Comparison of ENCODE assay signal across 9 cellular contexts in the genomic region with DNA sequence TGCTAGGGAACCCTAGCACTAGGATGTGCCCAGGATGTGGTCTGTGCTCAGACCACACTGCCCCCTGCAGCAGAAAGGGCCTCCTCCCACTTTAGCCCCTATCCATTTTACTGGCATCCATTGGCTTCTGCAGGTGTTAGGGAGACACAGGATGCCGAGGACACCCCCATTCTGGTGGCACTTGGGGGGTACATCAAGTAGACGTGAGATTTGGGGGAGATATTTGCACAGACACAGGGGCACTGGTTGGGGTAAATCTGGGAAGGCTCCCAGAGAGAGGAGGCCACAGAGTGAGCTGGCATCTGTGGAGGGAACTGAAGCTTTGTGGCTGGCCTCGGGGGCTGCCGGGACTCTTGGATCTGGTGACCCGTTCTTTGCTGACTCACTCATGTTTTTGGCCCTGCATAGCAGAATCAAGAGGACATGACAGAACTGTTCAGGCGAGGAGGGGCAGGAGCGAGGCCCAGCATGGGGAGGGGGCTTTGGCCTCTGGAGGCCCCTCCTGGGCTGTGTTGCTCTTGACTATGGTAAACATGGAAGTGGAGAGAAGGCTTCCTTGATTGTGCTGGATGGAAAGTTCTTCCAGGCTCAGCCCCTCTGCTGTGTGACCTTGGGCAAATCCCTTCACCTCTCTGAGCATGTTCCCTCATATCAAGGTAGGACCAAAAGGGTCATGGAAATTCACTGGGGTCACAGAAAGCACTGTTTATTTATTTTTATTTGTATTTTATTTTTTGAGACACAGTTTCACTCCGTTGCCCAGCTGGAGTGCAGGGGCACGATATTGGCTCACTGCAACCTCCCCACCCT. TPM values are rescaled to one million over a fixed set of nuclear protein-coding genes. Genes with fewer than 3 reads are reported as not detected.
DNase-seq lines count a peak whose midpoint lies in the region; ATAC-seq and TF ChIP-seq lines count a peak whose summit lies in the region.
"Had no signal": no experiment of that assay in that cellular context is flagged by ENCODE, and none has a peak within 500 bp of the region (broad histone marks: within the 10 kb centered on the region; RNA-seq: fewer than 3 reads in every experiment).

No MANE protein-coding gene starts in this region.

- H3K9me3 ChIP-seq in breast epithelium: no peaks in the 10 kb centered on the region

- H3K4me1 Mint-ChIP-seq in CD14-positive monocyte: peaks cover 34% of the 10 kb centered on the region
- H3K4me1 Mint-ChIP-seq in IgD-negative memory B cell: peaks cover 9 to 15% (median 10%) of the 10 kb centered on the region in 3 donors
- peaks cover 14% of the 10 kb centered on the region for H3K4me1 Mint-ChIP-seq in neural crest cell

- H3K27me3 ChIP-seq in breast epithelium: no peaks in the 10 kb centered on the region

- H3K27ac Mint-ChIP-seq in CD14-positive monocyte (peak overlapping the region in 5 of 7 donors; percentile 19 to 60 (median 41)), IgD-negative memory B cell (peak overlapping the region in 2 of 3 donors; percentile 75 to 82), neural crest cell (ENCODE audit: unreplicated experiment) (no peak overlapping the region)

- peak overlapping the region in 2 of 3 donors; percentile 81 to 85 for H3K4me3 ChIP-seq in breast epithelium

- DNase-seq in CD14-positive monocyte (ENCODE audit: low spot score) (no peak), breast epithelium (ENCODE audit: low spot score in 2 of 2) (no peak), neural crest cell (ENCODE audit: low read depth, low spot score) (no peak), activated gamma-delta T cell (lab: John Stamatoyannopoulos, UW) (no peak), SKM-1 treated with dmso at 0.1 percent for 144 hours (lab: John Stamatoyannopoulos, UW; ENCODE audit: unreplicated experiment) (no peak)
- DNase-seq: islet precursor cell had no signal

- H3K27me3 Mint-ChIP-seq in CD14-positive monocyte (ENCODE audit: low read depth in 3 of 3) (peaks cover 0 to 3% (median 3%) of the 10 kb centered on the region in 3 donors), IgD-negative memory B cell (no peaks in the 10 kb centered on the region), neural crest cell (ENCODE audit: low read depth) (no peaks in the 10 kb centered on the region)

- peaks cover 22 to 24% of the 10 kb centered on the region in 2 donors for H3K36me3 Mint-ChIP-seq in CD14-positive monocyte
- peaks cover 1% of the 10 kb centered on the region for H3K36me3 Mint-ChIP-seq in IgD-negative memory B cell
- H3K36me3 Mint-ChIP-seq in neural crest cell (ENCODE audit: low read depth): no peaks in the 10 kb centered on the region

- intact Hi-C loops in CD14-positive monocyte (cut with micrococcal nuclease) (loop anchor here (2.0 to 5.0 kb wide), 3 partner anchors 25 to 67 kb away; a partner anchor contains a TSS), breast epithelium (cut with DNase I; ENCODE audit: low total_unique reads) (loop anchor here (10.0 kb wide), 1 partner anchor 175 kb away; a partner anchor contains a TSS)

- H3K36me3 ChIP-seq in breast epithelium: no peaks in the 10 kb centered on the region

- H3K4me3 Mint-ChIP-seq in CD14-positive monocyte (peak overlapping the region; percentile 89 to 92), IgD-negative memory B cell (peak overlapping the region in 3 of 4 donors; percentile 12 to 78 (median 12)), neural crest cell (peak overlapping the region; percentile 88)

- TF ChIP-seq CTCF in CD14-positive monocyte (IDR thresholded peaks at IDR 0.05): no peak
- no peak for TF ChIP-seq CTCF in breast epithelium (IDR thresholded peaks at IDR 0.05)
- peak; percentile 19 for TF ChIP-seq CTCF in neural crest cell (conservative IDR thresholded peaks at IDR 0.05)

- H3K4me1 ChIP-seq in breast epithelium: no peaks in the 10 kb centered on the region

- H3K27ac ChIP-seq in breast epithelium: peak overlapping the region; percentile 87 to 93

- ATAC-seq in HG02588 (IDR thresholded peaks at IDR 0.05; ENCODE audit: unreplicated experiment): no peak
- ATAC-seq in HG03280 (IDR thresholded peaks at IDR 0.05; ENCODE audit: unreplicated experiment): no peak

- H3K9me3 Mint-ChIP-seq in CD14-positive monocyte (no peaks in the 10 kb centered on the region), IgD-negative memory B cell (no peaks in the 10 kb centered on the region), neural crest cell (no peaks in the 10 kb centered on the region)

- no peak for TF ChIP-seq POLR2A in breast epithelium (IDR thresholded peaks at IDR 0.05)

RNA-seq across cellular contexts. Expression of a gene that starts 1.8 kb away (rescaled TPM):
- 10 to 100 TPM in 1 of 2 donors, 1 to 10 TPM in 1; 8.8 to 12.4 TPM for polyA plus RNA-seq in CD14-positive monocyte
- 7.1 TPM for polyA plus RNA-seq in IgD-negative memory B cell
- total RNA-seq in breast epithelium: 10 to 100 TPM; 15.4 to 59.8 (median 26.9) TPM
- 33.4 and 36.6 TPM in 2 replicates for total RNA-seq in neural crest cell

RNA-seq across cellular contexts. Expression of a gene that starts 25.2 kb away (rescaled TPM):
- polyA plus RNA-seq in CD14-positive monocyte (10 to 100 TPM; 21.6 to 32.4 TPM), IgD-negative memory B cell (12.1 TPM)
- total RNA-seq in breast epithelium (10 to 100 TPM; 32.6 to 36.1 (median 35.4) TPM), neural crest cell (7.1 and 7.3 TPM in 2 replicates)

RNA-seq across cellular contexts. Expression of a gene that starts 43.5 kb away (rescaled TPM):
- polyA plus RNA-seq in CD14-positive monocyte: 1 to 10 TPM in 1 of 2 donors, under 1 TPM in 1; 0.89 to 1.1 TPM
- polyA plus RNA-seq in IgD-negative memory B cell: not detected
- 10 to 100 TPM in 1 of 3 donors, under 1 TPM in 2; 0.66 to 12.0 (median 0.80) TPM for total RNA-seq in breast epithelium
- not detected in 2 replicates for total RNA-seq in neural crest cell

Comparison
In these comparisons a context has a peak if more than half of its experiments do, and no peak if none do; other contexts are left out.
1. H3K4me3 Mint-ChIP-seq: peak in every context shown above with its lines; median percentile 90 in CD14-positive monocyte; 88 in neural crest cell; 12 in IgD-negative memory B cell.